14 cellular contexts compared by ENCODE assay signal in the genomic region with DNA sequence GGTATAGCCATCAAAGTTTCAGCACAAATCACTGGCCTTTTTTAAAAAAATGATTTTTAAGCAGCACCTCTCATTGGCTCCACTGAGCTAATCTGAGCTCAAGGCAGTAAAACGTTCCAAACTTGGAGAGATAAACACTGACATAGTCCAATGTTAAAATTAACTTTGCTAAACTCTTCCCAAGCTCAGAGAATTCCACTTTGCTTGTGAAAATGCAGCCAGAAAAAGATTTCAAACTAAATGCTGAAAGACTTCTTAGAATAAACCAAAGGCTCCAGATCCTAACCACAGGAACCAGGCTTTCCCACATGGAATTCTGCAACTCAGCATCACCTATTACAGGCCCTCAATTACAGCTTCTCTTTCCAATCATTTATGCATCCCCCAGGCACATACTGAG.
DNase-seq lines count a peak whose midpoint lies in the region; ATAC-seq and TF ChIP-seq lines count a peak whose summit lies in the region.
"Had no signal": no experiment of that assay in that cellular context is flagged by ENCODE, and none has a peak within 500 bp of the region (broad histone marks: within the 10 kb centered on the region; RNA-seq: fewer than 3 reads in every experiment).

No MANE protein-coding gene starts in this region.

- H3K9me3 ChIP-seq in left ventricle myocardium inferior (replicated peaks) (no peaks in the 10 kb centered on the region), prostate gland (no peaks in the 10 kb centered on the region)
- H3K9me3 ChIP-seq: Caco-2 had no signal

- TF ChIP-seq CTCF in left ventricle myocardium inferior (IDR thresholded peaks at IDR 0.05; ENCODE audit: borderline replicate concordance) = no peak
- TF ChIP-seq CTCF in prostate gland (IDR thresholded peaks at IDR 0.05) = no peak

- H3K4me1 ChIP-seq in left ventricle myocardium inferior (peaks cover 15% of the 10 kb centered on the region), rectal smooth muscle tissue (ENCODE audit: control insufficient read depth, insufficient read depth, low read length) (peaks cover 13% of the 10 kb centered on the region), prostate gland (replicated peaks) (no peaks in the 10 kb centered on the region)
- H3K4me1 ChIP-seq: Caco-2 had no signal

- intact Hi-C loops in left ventricle myocardium inferior (cut with micrococcal nuclease) = no loop called here
- intact Hi-C loops in prostate gland (cut with DNase I) = no loop called here

- H3K27ac ChIP-seq in left ventricle myocardium inferior (replicated peaks) = peak overlapping the region; percentile 15
- peak overlapping the region; percentile 0 for H3K27ac ChIP-seq in rectal smooth muscle tissue (ENCODE audit: low read depth, low read length)
- no peak overlapping the region for H3K27ac ChIP-seq in prostate gland

- H3K27me3 ChIP-seq in left ventricle myocardium inferior (ENCODE audit: low read depth) (no peaks in the 10 kb centered on the region), rectal smooth muscle tissue (ENCODE audit: control insufficient read depth, insufficient read depth, low read length) (no peaks in the 10 kb centered on the region), prostate gland (replicated peaks; ENCODE audit: insufficient read depth) (no peaks in the 10 kb centered on the region)

- DNase-seq in AG08396 (ENCODE audit: low spot score) (peak; percentile 17), NCI-H69 (lab: John Stamatoyannopoulos, UW) (peak; percentile 7), left ventricle myocardium inferior (no peak), HuH-7.5 (ENCODE audit: low spot score) (no peak), NCI-H748 (lab: John Stamatoyannopoulos, UW; ENCODE audit: unreplicated experiment) (no peak), prostate gland (ENCODE audit: low spot score) (no peak)
- DNase-seq: Caco-2, GOT3, NCI-H2029, NCI-H2171 treated with DMSO at 0.1 percent for 48 hours, SIG-M5 had no signal

- no peak overlapping the region for H3K4me3 ChIP-seq in left ventricle myocardium inferior
- H3K4me3 ChIP-seq in rectal smooth muscle tissue (ENCODE audit: low read length) = no peak overlapping the region
- H3K4me3 ChIP-seq in prostate gland = no peak overlapping the region
- H3K4me3 ChIP-seq: GM12878 had no signal

- no peak for TF ChIP-seq POLR2A in prostate gland (IDR thresholded peaks at IDR 0.05)

- 46% methylated on average over 1 of the region's 1 CpG for WGBS in prostate gland

- no peak overlapping the region for H3K9ac ChIP-seq in rectal smooth muscle tissue (ENCODE audit: low read length)

- H3K36me3 ChIP-seq in left ventricle myocardium inferior (no peaks in the 10 kb centered on the region), rectal smooth muscle tissue (ENCODE audit: control insufficient read depth, insufficient read depth, low read length) (no peaks in the 10 kb centered on the region), prostate gland (no peaks in the 10 kb centered on the region)

- no peak for ATAC-seq in HG03175 (IDR thresholded peaks at IDR 0.05; ENCODE audit: unreplicated experiment)
- ATAC-seq: GM12878 had no signal

Comparison
In these comparisons a context has a peak if more than half of its experiments do, and no peak if none do; other contexts are left out.
1. DNase-seq: peak in AG08396 (single experiment) and NCI-H69 (single experiment); none in left ventricle myocardium inferior (single experiment), HuH-7.5 (single experiment), NCI-H748 (single experiment) and prostate gland (single experiment).
2. H3K27ac ChIP-seq: peak in left ventricle myocardium inferior (single experiment) and rectal smooth muscle tissue (single experiment); none in prostate gland (0 of 2).